ENCODE assay signal across 11 cellular contexts in the genomic region with DNA sequence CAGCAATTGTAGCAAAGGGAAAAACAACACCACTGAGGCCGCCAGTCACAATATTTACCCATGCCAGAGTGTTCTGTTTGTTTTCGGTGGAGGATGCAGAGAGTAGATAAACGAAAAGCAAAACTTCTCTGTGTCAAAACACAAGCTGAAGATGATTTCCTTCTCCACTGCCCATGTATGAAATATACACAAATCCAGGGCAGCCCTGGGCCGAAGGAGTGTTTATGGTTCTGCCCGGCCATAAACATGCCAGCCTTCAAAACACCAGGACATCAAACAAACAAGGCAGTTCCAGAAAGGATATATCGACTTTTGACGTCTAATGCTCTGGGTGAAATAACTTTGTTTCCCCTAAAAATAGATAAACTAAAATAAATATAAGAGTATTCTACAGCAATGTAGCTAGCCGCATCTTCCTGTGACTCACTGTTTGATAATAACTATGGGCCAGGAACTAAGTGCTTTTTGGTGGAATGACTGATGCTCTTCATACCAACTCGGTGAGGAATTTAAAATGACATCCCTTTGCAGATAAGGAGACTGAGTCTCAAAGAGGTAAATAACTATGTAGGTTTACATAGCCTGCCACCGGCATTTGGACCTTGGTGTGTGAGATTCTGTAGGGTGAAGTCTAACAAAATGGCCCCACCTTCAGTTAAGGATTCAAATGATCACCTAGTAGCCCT.
DNase-seq lines count a peak whose midpoint lies in the region; ATAC-seq and TF ChIP-seq lines count a peak whose summit lies in the region.
"Had no signal": no experiment of that assay in that cellular context is flagged by ENCODE, and none has a peak within 500 bp of the region (broad histone marks: within the 10 kb centered on the region; RNA-seq: fewer than 3 reads in every experiment).

No MANE protein-coding gene starts in this region.

- H3K4me1 ChIP-seq in RWPE2 (ENCODE audit: insufficient read depth, poor library complexity, severe bottlenecking) (peaks cover 24% of the 10 kb centered on the region), prostate gland (replicated peaks) (no peaks in the 10 kb centered on the region)

- no peaks in the 10 kb centered on the region for H3K27me3 ChIP-seq in RWPE2 (ENCODE audit: insufficient read depth, poor library complexity, severe bottlenecking)
- no peaks in the 10 kb centered on the region for H3K27me3 ChIP-seq in prostate gland (replicated peaks; ENCODE audit: insufficient read depth)

- H3K9me3 ChIP-seq in RWPE2 (ENCODE audit: severe bottlenecking) (no peaks in the 10 kb centered on the region), prostate gland (no peaks in the 10 kb centered on the region)

- H3K4me3 ChIP-seq in RWPE2 (ENCODE audit: severe bottlenecking) (no peak overlapping the region), fibroblast of the aortic adventitia (ENCODE audit: low read depth, low read length) (no peak overlapping the region), prostate gland (no peak overlapping the region)

- H3K36me3 ChIP-seq in RWPE2 (ENCODE audit: low read depth): no peaks in the 10 kb centered on the region
- H3K36me3 ChIP-seq in prostate gland: no peaks in the 10 kb centered on the region

- H3K27ac ChIP-seq in RWPE2 (ENCODE audit: poor library complexity, severe bottlenecking) (peak overlapping the region; percentile 54), prostate gland (peak overlapping the region; percentile 42 to 83)

- TF ChIP-seq POLR2A in prostate gland (IDR thresholded peaks at IDR 0.05): no peak

- DNase-seq in ELR (ENCODE audit: low read depth) (peak; percentile 87), RWPE2 (ENCODE audit: low spot score) (no peak), fibroblast of the aortic adventitia (ENCODE audit: low read depth) (peak; percentile 60), prostate gland (ENCODE audit: low spot score) (no peak), superior temporal gyrus (ENCODE audit: extremely low spot score) (no peak)
- DNase-seq in stimulated activated naive CD4-positive, alpha-beta T cell treated with Interleukin-2 at 50 U/mL for 16 hours (lab: John Stamatoyannopoulos, UW): no peak
- DNase-seq: effector memory CD4-positive, alpha-beta T cell; NCI-H2171; Right ventricle myocardium superior had no signal

- ATAC-seq in RWPE2 (ENCODE audit: low read depth) (peak; percentile 91), HG03521 (IDR thresholded peaks at IDR 0.05; ENCODE audit: unreplicated experiment) (no peak), HG02981 (IDR thresholded peaks at IDR 0.05; ENCODE audit: unreplicated experiment) (no peak)

- intact Hi-C loops in prostate gland (cut with DNase I): no loop called here

- 60% methylated on average over 10 of the region's 10 CpGs for WGBS in prostate gland

- no peak for TF ChIP-seq CTCF in RWPE2 (IDR thresholded peaks at IDR 0.05; ENCODE audit: poor library complexity, severe bottlenecking)
- no peak for TF ChIP-seq CTCF in fibroblast of the aortic adventitia (IDR thresholded peaks at IDR 0.05; ENCODE audit: insufficient read depth, low read length)
- no peak for TF ChIP-seq CTCF in prostate gland (IDR thresholded peaks at IDR 0.05)

Comparison
In these comparisons a context has a peak if more than half of its experiments do, and no peak if none do; other contexts are left out.
1. DNase-seq: peak in ELR (single experiment) and fibroblast of the aortic adventitia (single experiment); none in RWPE2 (single experiment), prostate gland (single experiment), superior temporal gyrus (single experiment) and stimulated activated naive CD4-positive, alpha-beta T cell treated with Interleukin-2 at 50 U/mL for 16 hours (single experiment).